Comparison of ENCODE assay signal across 8 cellular contexts in the genomic region with DNA sequence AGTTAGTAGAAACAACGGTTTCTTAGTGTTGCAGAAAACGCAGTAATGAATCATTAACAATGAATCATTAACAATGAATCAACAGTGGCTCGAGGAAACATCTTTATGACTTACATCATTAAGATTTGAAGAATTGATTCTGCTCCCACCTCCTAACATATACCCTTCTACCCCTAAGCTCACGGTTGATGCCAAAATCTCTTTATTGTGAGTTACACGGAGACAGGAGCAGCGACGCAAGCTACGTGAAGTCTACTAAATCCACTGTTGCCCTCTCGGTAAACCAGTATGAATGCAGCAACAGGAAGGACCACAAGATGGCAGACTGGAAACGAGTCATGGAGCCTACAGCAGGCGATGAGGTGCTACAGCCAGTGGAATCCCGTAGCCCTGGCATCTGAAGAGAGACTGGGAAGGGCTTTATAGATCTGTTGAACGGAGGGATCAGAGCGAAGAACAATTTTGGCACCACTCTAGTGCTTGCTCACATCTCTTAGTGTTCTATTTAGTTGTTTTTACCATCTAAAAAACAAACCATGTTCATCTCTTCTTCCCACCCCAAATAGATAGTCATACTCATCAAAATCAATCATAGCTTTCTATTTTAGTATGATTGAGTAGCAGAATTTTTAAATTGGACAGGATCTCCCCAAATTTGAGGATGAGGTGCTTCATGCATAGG.
DNase-seq lines count a peak whose midpoint lies in the region; ATAC-seq and TF ChIP-seq lines count a peak whose summit lies in the region.

No MANE protein-coding gene starts in this region.

- H3K9me3 ChIP-seq in CD4-positive, alpha-beta memory T cell (ENCODE audit: control insufficient read depth in 1 of 2, low read length in 2 of 2), result no peaks in the 10 kb centered on the region

- H3K27me3 Mint-ChIP-seq in CD4-positive, alpha-beta memory T cell, result peaks cover 0 to 2% of the 10 kb centered on the region in 2 donors

- no peak overlapping the region for H3K27ac ChIP-seq in CD4-positive, alpha-beta memory T cell (ENCODE audit: low read depth, low read length)

- peaks cover 0 to 1% (median 0%) of the 10 kb centered on the region in 4 donors for H3K4me1 Mint-ChIP-seq in CD4-positive, alpha-beta memory T cell

- no peak overlapping the region for H3K27ac Mint-ChIP-seq in CD4-positive, alpha-beta memory T cell

- no peaks in the 10 kb centered on the region for H3K36me3 ChIP-seq in CD4-positive, alpha-beta memory T cell (ENCODE audit: insufficient read depth, low read length)

- intact Hi-C loops in CD4-positive, alpha-beta memory T cell (cut with micrococcal nuclease), result loop anchor here (1.0 to 10.0 kb wide), 12 partner anchors 21 to 1938 kb away; a partner anchor contains a TSS
- intact Hi-C loops in lower leg skin (cut with DNase I; ENCODE audit: low total_unique reads), result loop anchor here (10.0 kb wide), 1 partner anchor 505 kb away; a partner anchor contains a TSS

- DNase-seq in CD4-positive, alpha-beta memory T cell, result peak; percentile 63 to 72 (median 68)
- DNase-seq in NCI-H524 (lab: John Stamatoyannopoulos, UW) (peak; percentile 75 to 83), dermis microvascular lymphatic vessel endothelial cell (ENCODE audit: low read depth in 2 of 2) (peak; percentile 81 to 90), lower leg skin (ENCODE audit: low spot score in 2 of 2) (peak; percentile 80 to 93)
- peak; percentile 76 for DNase-seq in activated CD4-positive, alpha-beta T cell treated with anti-CD3 and anti-CD28 coated beads for 48 hours
- peak; percentile 27 to 49 (median 40) for DNase-seq in stimulated activated CD4-positive, alpha-beta T cell treated with anti-CD3 and anti-CD28 coated beads, TNF-alpha, amount 100 ng/mL, for 1 hour (ENCODE audit: low read depth in 3 of 3, low spot score in 1 of 3)

- H3K36me3 Mint-ChIP-seq in CD4-positive, alpha-beta memory T cell, result no peaks in the 10 kb centered on the region

- WGBS in lower leg skin, 2 donors, result 1 to 4% methylated on average over 14 of the region's 14 CpGs

- CTCF ChIA-PET in CD4-positive, alpha-beta memory T cell (lab: Charles Lee; ENCODE audit: partially characterized antibody), result interaction anchor here (0.7 to 6.1 kb wide), 27 partner anchors 9 to 683 kb away, joined by 3 to 138 read pairs (median 4); a partner anchor contains a TSS

- no peaks in the 10 kb centered on the region for H3K9me3 Mint-ChIP-seq in CD4-positive, alpha-beta memory T cell

- no peak for TF ChIP-seq CTCF in lower leg skin (IDR thresholded peaks at IDR 0.05)

- POLR2A ChIA-PET in CD4-positive, alpha-beta memory T cell (lab: Charles Lee; ENCODE audit: partially characterized antibody), result interaction anchor here (0.6 kb wide), 2 partner anchors 447 to 448 kb away, joined by 3 read pairs; no protein-coding TSS in a partner anchor

- peak; percentile 91 for ATAC-seq in GM19452 (IDR thresholded peaks at IDR 0.05; ENCODE audit: unreplicated experiment)
- ATAC-seq in HG03521 (IDR thresholded peaks at IDR 0.05; ENCODE audit: unreplicated experiment), result peak; percentile 95

- peak overlapping the region in 1 of 2 donors; percentile 29 for H3K4me3 ChIP-seq in CD4-positive, alpha-beta memory T cell (ENCODE audit: low read length in 2 of 2)
- no peak overlapping the region for H3K4me3 ChIP-seq in lower leg skin (ENCODE audit: low read depth, poor library complexity, severe bottlenecking)

- TF ChIP-seq POLR2A in lower leg skin (IDR thresholded peaks at IDR 0.05), result no peak

- H3K4me3 Mint-ChIP-seq in CD4-positive, alpha-beta memory T cell, result no peak overlapping the region

- no peaks in the 10 kb centered on the region for H3K27me3 ChIP-seq in CD4-positive, alpha-beta memory T cell (ENCODE audit: insufficient read depth, low read length)

- peaks cover 10% of the 10 kb centered on the region for H3K4me1 ChIP-seq in CD4-positive, alpha-beta memory T cell (ENCODE audit: insufficient read depth, low read length)
